ENCODE assay signal across 9 cellular contexts in the genomic region with DNA sequence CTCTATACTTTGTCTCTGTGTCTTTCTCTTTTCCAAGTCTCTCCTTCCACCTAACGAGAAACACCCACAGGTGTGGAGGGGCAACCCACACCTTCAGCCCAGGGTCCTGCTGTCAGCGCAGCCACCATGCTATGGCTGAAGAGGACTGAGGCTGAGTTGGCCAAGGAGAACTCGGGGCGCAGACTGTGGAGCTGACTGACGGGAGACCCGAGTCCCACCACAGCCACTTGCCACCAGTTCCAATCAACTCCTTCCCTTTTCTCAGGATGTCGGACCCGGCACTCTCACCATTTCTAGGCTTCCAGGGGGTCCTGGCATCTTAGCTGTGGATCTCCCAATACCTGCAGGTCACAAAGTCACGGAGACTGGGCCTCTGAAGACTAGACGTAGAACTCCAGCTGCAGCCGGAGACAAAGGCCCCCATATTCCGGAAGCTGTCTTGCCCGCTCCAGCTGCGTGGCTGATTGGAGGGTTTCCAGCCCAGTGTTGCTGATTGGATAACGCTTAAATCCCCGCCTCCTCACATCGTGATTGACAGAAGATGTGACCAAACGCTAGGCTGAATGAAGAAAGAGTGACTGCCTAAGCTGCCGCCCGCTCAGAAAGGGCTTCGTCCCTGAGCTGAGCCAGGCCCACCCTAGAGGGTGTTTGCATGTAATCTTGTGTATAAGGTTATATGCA.
DNase-seq lines count a peak whose midpoint lies in the region; ATAC-seq, FAIRE-seq and TF ChIP-seq lines count a peak whose summit lies in the region.
"Had no signal": no experiment of that assay in that cellular context is flagged by ENCODE, and none has a peak within 500 bp of the region (broad histone marks: within the 10 kb centered on the region; RNA-seq: fewer than 3 reads in every experiment).

No MANE protein-coding gene starts in this region.

- no peaks in the 10 kb centered on the region for H3K27me3 Mint-ChIP-seq in activated B cell treated with CpG ODN at 0.5 μM for 24 hours

- H3K27ac ChIP-seq in HepG2 (ENCODE audit: extremely low read length, insufficient read depth, low read length) = no peak overlapping the region
- H3K27ac ChIP-seq: cardiac muscle cell had no signal

- ATAC-seq in HG03196 (IDR thresholded peaks at IDR 0.05; ENCODE audit: unreplicated experiment) (peak; percentile 90), activated B cell treated with CpG ODN at 0.5 μM for 24 hours (ENCODE audit: low read depth) (peak; percentile 94), HepG2 (no peak), GM21381 (IDR thresholded peaks at IDR 0.05; ENCODE audit: unreplicated experiment) (no peak), GM19452 (IDR thresholded peaks at IDR 0.05; ENCODE audit: unreplicated experiment) (no peak)

- H3K79me2 ChIP-seq in HepG2 (ENCODE audit: insufficient read depth, low read length) = no peaks in the 10 kb centered on the region

- CTCF ChIA-PET in activated B cell treated with CpG ODN at 0.5 μM for 24 hours (lab: Charles Lee) = no interaction called here
- CTCF ChIA-PET in HepG2 (lab: Yijun Ruan, JAX; ENCODE audit: low intra/inter-chr PET ratio, low total read pairs) = no interaction called here

- no TSS peak for BruUV-seq in HepG2 (replicated peaks; lab: Mats Ljungman, UMichigan)

- no peak for TF ChIP-seq RAD21 in HepG2 (CRISPR knock-in tag; IDR thresholded peaks at IDR 0.05)

- H3K9ac ChIP-seq in HepG2 (ENCODE audit: insufficient read depth, low read depth, low read length) = no peak overlapping the region

- DNase-seq in AG08395 (ENCODE audit: low spot score) (peak; percentile 41), activated B cell treated with CpG ODN at 0.5 μM for 24 hours (peak; percentile 58), cardiac fibroblast (ENCODE audit: low read depth in 2 of 2) (peak; percentile 87 to 95), HepG2 (ENCODE audit: low spot score) (no peak)
- peak; percentile 75 to 92 for DNase-seq in stimulated activated CD4-positive, alpha-beta T cell treated with anti-CD3 and anti-CD28 coated beads, Interleukin-4, amount 100 ng/mL, for 4 hours

- no peaks in the 10 kb centered on the region for H4K20me1 ChIP-seq in HepG2 (ENCODE audit: insufficient read depth, low read length)

- in situ Hi-C loops in HepG2 (cut with HindIII; ENCODE audit: extremely low pct_ligation_motif_present, low pct_unique_long_range_greater_than_20kb) = no loop called here

- H3K9me3 Mint-ChIP-seq in activated B cell treated with CpG ODN at 0.5 μM for 24 hours = peaks cover 29% of the 10 kb centered on the region

- FAIRE-seq in HepG2 (lab: Jason Lieb, UNC) = no peak

- peaks cover 70% of the 10 kb centered on the region for H3K9me3 ChIP-seq in HepG2 (ENCODE audit: low read length)

- TF ChIP-seq CTCF in activated B cell treated with CpG ODN at 0.5 μM for 24 hours (IDR thresholded peaks at IDR 0.05) (no peak), cardiac fibroblast (IDR thresholded peaks at IDR 0.05; ENCODE audit: low read depth, low read length) (no peak), HepG2 (CRISPR knock-in tag; IDR thresholded peaks at IDR 0.05) (no peak)

- intact Hi-C loops in activated B cell treated with CpG ODN at 0.5 μM for 24 hours (cut with micrococcal nuclease) (loop anchor here (1.0 to 5.0 kb wide), 5 partner anchors 63 to 907 kb away; partner anchors contain the start of genes ZNF493, ZNF626, ZNF708 and ZNF738), HepG2 (cut with micrococcal nuclease; ENCODE audit: unreplicated experiment) (no loop called here)

- no peaks in the 10 kb centered on the region for H3K4me1 ChIP-seq in HepG2 (ENCODE audit: insufficient read depth, low read length)

- H3K4me3 ChIP-seq in cardiac fibroblast (replicated peaks in 1 of 2; ENCODE audit: low read depth in 2 of 2, low read length in 2 of 2) (peak overlapping the region; percentile 22 to 57), HepG2 (replicated peaks in 1 of 3; ENCODE audit: insufficient read depth in 1 of 3, low read depth in 2 of 3, low read length in 3 of 3) (no peak overlapping the region)
- H3K4me3 ChIP-seq: cardiac muscle cell had no signal

- H3K36me3 Mint-ChIP-seq in activated B cell treated with CpG ODN at 0.5 μM for 24 hours (ENCODE audit: low read depth) = peaks cover 19% of the 10 kb centered on the region

- H3K4me2 ChIP-seq in HepG2 (ENCODE audit: low read depth, low read length) = no peak overlapping the region

- WGBS in HepG2 (ENCODE audit: low lambda C conversion rate) = 51% methylated on average over 19 of the region's 21 CpGs

- peaks cover 19% of the 10 kb centered on the region for H3K4me1 Mint-ChIP-seq in activated B cell treated with CpG ODN at 0.5 μM for 24 hours

- no peaks in the 10 kb centered on the region for H3K27me3 ChIP-seq in HepG2 (ENCODE audit: control insufficient read depth in 1 of 2, insufficient read depth in 2 of 2, low read length in 2 of 2)
- H3K27me3 ChIP-seq: cardiac muscle cell had no signal

- POLR2A ChIA-PET in activated B cell treated with CpG ODN at 0.5 μM for 24 hours (lab: Charles Lee) (interaction anchor here (0.6 to 1.7 kb wide), 13 partner anchors 36 to 908 kb away, joined by 3 to 27 read pairs (median 5); partner anchors contain the start of genes ZNF100, ZNF429, ZNF43 and ZNF430), HepG2 (lab: Yijun Ruan, JAX) (no interaction called here)

- no peak overlapping the region for H2AFZ ChIP-seq in HepG2 (ENCODE audit: low read length)

- peak overlapping the region; percentile 96 for H3K27ac Mint-ChIP-seq in activated B cell treated with CpG ODN at 0.5 μM for 24 hours

- TF ChIP-seq POLR2A in HepG2 (IDR thresholded peaks at IDR 0.05; ENCODE audit: insufficient read depth in 1 of 2, low read depth in 2 of 2, low read length in 2 of 2) = no peak

- no peaks in the 10 kb centered on the region for H3K36me3 ChIP-seq in HepG2 (replicated peaks in 1 of 2; ENCODE audit: control insufficient read depth in 1 of 2, insufficient read depth in 2 of 2, low read length in 2 of 2)
- H3K36me3 ChIP-seq: cardiac muscle cell had no signal

- peak overlapping the region; percentile 99 for H3K4me3 Mint-ChIP-seq in activated B cell treated with CpG ODN at 0.5 μM for 24 hours

- TF ChIP-seq EP300 in HepG2 (IDR thresholded peaks at IDR 0.05; ENCODE audit: low read depth in 2 of 2, low read length in 2 of 2) (no peak), HepG2 (CRISPR knock-in tag; IDR thresholded peaks at IDR 0.05; ENCODE audit: borderline replicate concordance) (no peak)

TF ChIP-seq in HepG2, 621 proteins besides CTCF, POLR2A, EP300 and RAD21:
- TF ChIP-seq ZNF781 (CRISPR knock-in tag; IDR thresholded peaks at IDR 0.05; ENCODE audit: borderline replicate concordance, not compliant biosample characterization) (no peak), NFYC (CRISPR knock-in tag; IDR thresholded peaks at IDR 0.05) (peak; percentile 49; the same call in 1 of the 2 replicates), ZNF572 (CRISPR knock-in tag; IDR thresholded peaks at IDR 0.05) (no peak), HNF1B (CRISPR knock-in tag; IDR thresholded peaks at IDR 0.05) (no peak), SMAD9 (CRISPR knock-in tag; IDR thresholded peaks at IDR 0.05) (no peak), CENPX (CRISPR knock-in tag; IDR thresholded peaks at IDR 0.05) (no peak), ZNF660 (CRISPR knock-in tag; IDR thresholded peaks at IDR 0.05; ENCODE audit: borderline replicate concordance, low read depth) (no peak), GABPA (IDR thresholded peaks at IDR 0.05; ENCODE audit: low read depth, low read length) (no peak), GABPA (CRISPR knock-in tag; IDR thresholded peaks at IDR 0.05; ENCODE audit: low read depth) (0 out of 2 replicates have a peak, but pooled peaks have one; percentile 23), FOXK2 (IDR thresholded peaks at IDR 0.05) (no peak), BRD4 (CRISPR knock-in tag; IDR thresholded peaks at IDR 0.05) (no peak), SOX5 (CRISPR knock-in tag; IDR thresholded peaks at IDR 0.05; ENCODE audit: borderline replicate concordance) (no peak)
- TF ChIP-seq, protein P1, sequence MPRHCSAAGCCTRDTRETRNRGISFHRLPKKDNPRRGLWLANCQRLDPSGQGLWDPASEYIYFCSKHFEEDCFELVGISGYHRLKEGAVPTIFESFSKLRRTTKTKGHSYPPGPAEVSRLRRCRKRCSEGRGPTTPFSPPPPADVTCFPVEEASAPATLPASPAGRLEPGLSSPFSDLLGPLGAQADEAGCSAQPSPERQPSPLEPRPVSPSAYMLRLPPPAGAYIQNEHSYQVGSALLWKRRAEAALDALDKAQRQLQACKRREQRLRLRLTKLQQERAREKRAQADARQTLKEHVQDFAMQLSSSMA (CRISPR knock-in tag; IDR thresholded peaks at IDR 0.05) = no peak
TF ChIP-seq in HepG2: peak in this region for 2.

Comparison
In these comparisons a context has a peak if more than half of its experiments do, and no peak if none do; other contexts are left out.
1. ATAC-seq: peak in HG03196 (single experiment) and activated B cell treated with CpG ODN at 0.5 μM for 24 hours (single experiment); none in HepG2 (single experiment), GM21381 (single experiment) and GM19452 (single experiment).
2. H3K4me3 ChIP-seq: peak in cardiac fibroblast (2 of 2); none in HepG2 (0 of 3).